In genomic region chr11:2777396-2777795, GRCh38 we compare ENCODE assay signal across 9 cellular contexts.
A peak's percentile ranks its signal among the peaks of the same experiment; 100 is the strongest.
DNase-seq lines count a peak whose midpoint lies in the region; ATAC-seq, FAIRE-seq and TF ChIP-seq lines count a peak whose summit lies in the region.
"Had no signal": no experiment of that assay in that cellular context is flagged by ENCODE, and none has a peak within 500 bp of the region (broad histone marks: within the 10 kb centered on the region; RNA-seq: fewer than 3 reads in every experiment).

No MANE protein-coding gene starts in this region.

- FAIRE-seq in H54 (lab: Jason Lieb, UNC): no peak

- no peaks in the 10 kb centered on the region for H3K27me3 Mint-ChIP-seq in activated CD4-positive, alpha-beta memory T cell treated with anti-CD3 and anti-CD28 coated beads for 36 hours
- H3K27me3 Mint-ChIP-seq in T-helper 2 cell treated with Interferon-gamma antibody and Interleukin-4, amounts not matched to agents 5 μg/mL and 100 μg/mL, for 36 hours (ENCODE audit: low read depth): no peaks in the 10 kb centered on the region
- H3K27me3 Mint-ChIP-seq: IgD-negative memory B cell had no signal

- no peak for TF ChIP-seq CTCF in sigmoid colon (IDR thresholded peaks at IDR 0.05)

- no peak for ATAC-seq in GM21367 (IDR thresholded peaks at IDR 0.05; ENCODE audit: unreplicated experiment)

- POLR2A ChIA-PET in activated CD4-positive, alpha-beta memory T cell treated with anti-CD3 and anti-CD28 coated beads for 36 hours (lab: Charles Lee): no interaction called here

- no peak overlapping the region for H3K4me3 ChIP-seq in sigmoid colon

- no peak overlapping the region for H3K4me3 Mint-ChIP-seq in activated CD4-positive, alpha-beta memory T cell treated with anti-CD3 and anti-CD28 coated beads for 36 hours
- no peak overlapping the region for H3K4me3 Mint-ChIP-seq in T-helper 2 cell treated with Interferon-gamma antibody and Interleukin-4, amounts not matched to agents 5 μg/mL and 100 μg/mL, for 36 hours

- TF ChIP-seq EP300 in sigmoid colon (IDR thresholded peaks at IDR 0.05): no peak

- H3K36me3 ChIP-seq in sigmoid colon: no peaks in the 10 kb centered on the region

- TF ChIP-seq POLR2A in H54 (IDR thresholded peaks at IDR 0.05; ENCODE audit: low read depth, low read length) (no peak), sigmoid colon (IDR thresholded peaks at IDR 0.05) (no peak)

- H3K9me3 Mint-ChIP-seq in activated CD4-positive, alpha-beta memory T cell treated with anti-CD3 and anti-CD28 coated beads for 36 hours: no peaks in the 10 kb centered on the region
- no peaks in the 10 kb centered on the region for H3K9me3 Mint-ChIP-seq in T-helper 2 cell treated with Interferon-gamma antibody and Interleukin-4, amounts not matched to agents 5 μg/mL and 100 μg/mL, for 36 hours

- intact Hi-C loops in activated CD4-positive, alpha-beta memory T cell treated with anti-CD3 and anti-CD28 coated beads for 36 hours (cut with micrococcal nuclease): no loop called here
- intact Hi-C loops in cardiac septum (cut with DNase I) (loop anchor here (5.0 kb wide), 1 partner anchor 105 kb away; no protein-coding TSS in a partner anchor), sigmoid colon (cut with DNase I) (no loop called here)

- CTCF ChIA-PET in activated CD4-positive, alpha-beta memory T cell treated with anti-CD3 and anti-CD28 coated beads for 36 hours (lab: Charles Lee): no interaction called here

- peak; percentile 86 for DNase-seq in H54 (ENCODE audit: insufficient read length, low spot score)
- DNase-seq in activated CD4-positive, alpha-beta memory T cell treated with anti-CD3 and anti-CD28 coated beads for 36 hours: peak; percentile 2
- peak; percentile 31 for DNase-seq in cardiac septum (ENCODE audit: low spot score)
- DNase-seq in sigmoid colon: peak; percentile 47
- DNase-seq in T-helper 2 cell treated with Interferon-gamma antibody and Interleukin-4, amounts not matched to agents 5 μg/mL and 100 μg/mL, for 36 hours (ENCODE audit: low spot score): no peak
- no peak for DNase-seq in stimulated activated CD4-positive, alpha-beta T cell treated with anti-CD3 and anti-CD28 coated beads, Interleukin-2, amount 100 ng/mL, for 48 hours
- DNase-seq in NCI-H446 (lab: John Stamatoyannopoulos, UW): no peak

- H3K9me3 ChIP-seq in sigmoid colon: no peaks in the 10 kb centered on the region

- peak overlapping the region in 2 of 4 donors; percentile 79 to 84 for H3K27ac ChIP-seq in sigmoid colon

- H3K27me3 ChIP-seq in sigmoid colon: no peaks in the 10 kb centered on the region

- H3K27ac Mint-ChIP-seq in activated CD4-positive, alpha-beta memory T cell treated with anti-CD3 and anti-CD28 coated beads for 36 hours: no peak overlapping the region
- H3K27ac Mint-ChIP-seq in T-helper 2 cell treated with Interferon-gamma antibody and Interleukin-4, amounts not matched to agents 5 μg/mL and 100 μg/mL, for 36 hours: no peak overlapping the region
- H3K27ac Mint-ChIP-seq: IgD-negative memory B cell had no signal

- H3K36me3 Mint-ChIP-seq in activated CD4-positive, alpha-beta memory T cell treated with anti-CD3 and anti-CD28 coated beads for 36 hours: no peaks in the 10 kb centered on the region
- H3K36me3 Mint-ChIP-seq in T-helper 2 cell treated with Interferon-gamma antibody and Interleukin-4, amounts not matched to agents 5 μg/mL and 100 μg/mL, for 36 hours (ENCODE audit: low read depth): no peaks in the 10 kb centered on the region

- H3K4me1 ChIP-seq in sigmoid colon: peaks cover 0 to 32% (median 31%) of the 10 kb centered on the region in 4 donors

- peaks cover 13% of the 10 kb centered on the region for H3K4me1 Mint-ChIP-seq in activated CD4-positive, alpha-beta memory T cell treated with anti-CD3 and anti-CD28 coated beads for 36 hours (ENCODE audit: low read depth)
- H3K4me1 Mint-ChIP-seq in T-helper 2 cell treated with Interferon-gamma antibody and Interleukin-4, amounts not matched to agents 5 μg/mL and 100 μg/mL, for 36 hours (ENCODE audit: low read depth): peaks cover 7% of the 10 kb centered on the region

- 82 to 83% methylated on average over 8 of the region's 8 CpGs for WGBS in sigmoid colon, 2 donors

Comparison
In these comparisons a context has a peak if more than half of its experiments do, and no peak if none do; other contexts are left out.
1. DNase-seq: peak in H54 (single experiment), activated CD4-positive, alpha-beta memory T cell treated with anti-CD3 and anti-CD28 coated beads for 36 hours (single experiment), cardiac septum (single experiment) and sigmoid colon (single experiment); none in T-helper 2 cell treated with Interferon-gamma antibody and Interleukin-4, amounts not matched to agents 5 μg/mL and 100 μg/mL, for 36 hours (single experiment), stimulated activated CD4-positive, alpha-beta T cell treated with anti-CD3 and anti-CD28 coated beads, Interleukin-2, amount 100 ng/mL, for 48 hours (0 of 2) and NCI-H446 (0 of 2).